In genomic region chr17:48998557-48999440, GRCh38 we compare ENCODE assay signal across 12 cellular contexts. TPM values are rescaled to one million over a fixed set of nuclear protein-coding genes. Genes with fewer than 3 reads are reported as not detected.
DNase-seq lines count a peak whose midpoint lies in the region; ATAC-seq and TF ChIP-seq lines count a peak whose summit lies in the region.
"Had no signal": no experiment of that assay in that cellular context is flagged by ENCODE, and none has a peak within 500 bp of the region (broad histone marks: within the 10 kb centered on the region; RNA-seq: fewer than 3 reads in every experiment).

No MANE protein-coding gene starts in this region.

- POLR2A ChIA-PET in activated CD4-positive, alpha-beta T cell treated with anti-CD3 and anti-CD28 coated beads for 36 hours (lab: Charles Lee), result interaction anchor here (0.7 kb wide), 1 partner anchor 321 kb away, joined by 3 read pairs; no protein-coding TSS in a partner anchor

- no peaks in the 10 kb centered on the region for H3K9me3 ChIP-seq in SJSA1 (replicated peaks)
- H3K9me3 ChIP-seq: BLaER1 treated with 17β-estradiol and CSF1 and Interleukin-3, amounts not matched to agents 10 nM and 100 nM had no signal

- H3K27me3 Mint-ChIP-seq in activated CD4-positive, alpha-beta T cell treated with anti-CD3 and anti-CD28 coated beads for 36 hours, result peaks cover 80% of the 10 kb centered on the region
- peaks cover 97% of the 10 kb centered on the region for H3K27me3 Mint-ChIP-seq in stimulated activated memory B cell treated with anti-CD40 and anti-IgM and Interleukin-4, amounts not matched to agents 10 μg/mL and 1 μg/mL and 100 μg/mL, for 72 hours

- no peak for ATAC-seq in activated CD4-positive, alpha-beta T cell treated with anti-CD3 and anti-CD28 coated beads for 36 hours
- ATAC-seq in stimulated activated memory B cell treated with anti-CD40 and anti-IgM and Interleukin-4, amounts not matched to agents 10 μg/mL and 1 μg/mL and 100 μg/mL, for 72 hours, result no peak
- ATAC-seq in HG03571 (IDR thresholded peaks at IDR 0.05; ENCODE audit: unreplicated experiment), result no peak

- TF ChIP-seq CTCF in foreskin fibroblast (IDR thresholded peaks at IDR 0.05; ENCODE audit: low read depth, low read length), result no peak

- no peak overlapping the region for H3K27ac Mint-ChIP-seq in activated CD4-positive, alpha-beta T cell treated with anti-CD3 and anti-CD28 coated beads for 36 hours
- no peak overlapping the region for H3K27ac Mint-ChIP-seq in stimulated activated memory B cell treated with anti-CD40 and anti-IgM and Interleukin-4, amounts not matched to agents 10 μg/mL and 1 μg/mL and 100 μg/mL, for 72 hours

- CTCF ChIA-PET in activated CD4-positive, alpha-beta T cell treated with anti-CD3 and anti-CD28 coated beads for 36 hours (lab: Charles Lee), result interaction anchor here (0.6 to 1.6 kb wide), 2 partner anchors 13 kb away, joined by 4 to 5 read pairs; no protein-coding TSS in a partner anchor

- peak overlapping the region; percentile 57 for H3K4me3 ChIP-seq in SJSA1
- H3K4me3 ChIP-seq in foreskin fibroblast (ENCODE audit: low read depth in 1 of 2, low read length in 2 of 2), result peak overlapping the region; percentile 61 to 62
- H3K4me3 ChIP-seq: BLaER1 treated with 17β-estradiol and CSF1 and Interleukin-3, amounts not matched to agents 10 nM and 100 nM had no signal

- H3K4me1 Mint-ChIP-seq in activated CD4-positive, alpha-beta T cell treated with anti-CD3 and anti-CD28 coated beads for 36 hours, result peaks cover 25% of the 10 kb centered on the region
- H3K4me1 Mint-ChIP-seq in stimulated activated memory B cell treated with anti-CD40 and anti-IgM and Interleukin-4, amounts not matched to agents 10 μg/mL and 1 μg/mL and 100 μg/mL, for 72 hours, result peaks cover 41% of the 10 kb centered on the region

- no peak overlapping the region for H3K27ac ChIP-seq in SJSA1
- H3K27ac ChIP-seq: BLaER1 treated with 17β-estradiol and CSF1 and Interleukin-3, amounts not matched to agents 10 nM and 100 nM had no signal

- peaks cover 47% of the 10 kb centered on the region for H3K4me1 ChIP-seq in SJSA1 (replicated peaks)

- no peaks in the 10 kb centered on the region for H3K9me3 Mint-ChIP-seq in activated CD4-positive, alpha-beta T cell treated with anti-CD3 and anti-CD28 coated beads for 36 hours (ENCODE audit: low read depth)
- H3K9me3 Mint-ChIP-seq in stimulated activated memory B cell treated with anti-CD40 and anti-IgM and Interleukin-4, amounts not matched to agents 10 μg/mL and 1 μg/mL and 100 μg/mL, for 72 hours, result no peaks in the 10 kb centered on the region

- H3K27me3 ChIP-seq in SJSA1 (replicated peaks), result peaks cover 53% of the 10 kb centered on the region

- no peak for DNase-seq in activated CD4-positive, alpha-beta T cell treated with anti-CD3 and anti-CD28 coated beads for 36 hours
- no peak for DNase-seq in activated CD4-positive, alpha-beta T cell treated with anti-CD3 and anti-CD28 coated beads for 1 hour
- peak; percentile 36 to 43 for DNase-seq in SJSA1 (ENCODE audit: low read depth in 1 of 2, low spot score in 2 of 2)
- no peak for DNase-seq in foreskin fibroblast
- DNase-seq in HuH-7.5 (ENCODE audit: low spot score), result no peak
- DNase-seq in DMS114 treated with DMSO at 0.1 percent for 48 hours (lab: John Stamatoyannopoulos, UW; ENCODE audit: unreplicated experiment), result no peak
- DNase-seq: NCI-H774, small intestine had no signal

- H3K4me3 Mint-ChIP-seq in activated CD4-positive, alpha-beta T cell treated with anti-CD3 and anti-CD28 coated beads for 36 hours, result peak overlapping the region; percentile 64
- H3K4me3 Mint-ChIP-seq in stimulated activated memory B cell treated with anti-CD40 and anti-IgM and Interleukin-4, amounts not matched to agents 10 μg/mL and 1 μg/mL and 100 μg/mL, for 72 hours, result peak overlapping the region; percentile 50

- intact Hi-C loops in activated CD4-positive, alpha-beta T cell treated with anti-CD3 and anti-CD28 coated beads for 36 hours (cut with DNase I, micrococcal nuclease), result loop anchor here (5.0 kb wide), 1 partner anchor 276 kb away; the partner anchor contains the start of genes PRAC1 (in 2 of the 2) and PRAC2 (in 2 of the 2)

- H3K36me3 ChIP-seq in SJSA1, result peaks cover 9% of the 10 kb centered on the region; the same call in 1 of the 2 replicates
- H3K36me3 ChIP-seq: BLaER1 treated with 17β-estradiol and CSF1 and Interleukin-3, amounts not matched to agents 10 nM and 100 nM had no signal

- no peaks in the 10 kb centered on the region for H3K36me3 Mint-ChIP-seq in activated CD4-positive, alpha-beta T cell treated with anti-CD3 and anti-CD28 coated beads for 36 hours (ENCODE audit: low read depth)
- no peaks in the 10 kb centered on the region for H3K36me3 Mint-ChIP-seq in stimulated activated memory B cell treated with anti-CD40 and anti-IgM and Interleukin-4, amounts not matched to agents 10 μg/mL and 1 μg/mL and 100 μg/mL, for 72 hours

RNA-seq across cellular contexts. Expression of gene IGF2BP1, which starts 1.6 kb away (rescaled TPM):
- total RNA-seq in activated CD4-positive, alpha-beta T cell treated with anti-CD3 and anti-CD28 coated beads for 36 hours, result under 1 TPM; 0.43 to 0.97 TPM
- 5.0 and 8.7 TPM in 2 replicates for total RNA-seq in SJSA1 (2014; rRNA removed; shearing (Covaris generic))

RNA-seq across cellular contexts. Expression of gene GIP, which starts 30.4 kb away (rescaled TPM):
- total RNA-seq in activated CD4-positive, alpha-beta T cell treated with anti-CD3 and anti-CD28 coated beads for 36 hours, result not detected
- total RNA-seq in SJSA1 (2014; rRNA removed; shearing (Covaris generic)), result not detected in 2 replicates
- total RNA-seq: urinary bladder had no signal

RNA-seq across cellular contexts. Expression of gene SNF8, which starts 54.2 kb away (rescaled TPM):
- total RNA-seq in activated CD4-positive, alpha-beta T cell treated with anti-CD3 and anti-CD28 coated beads for 36 hours, result 10 to 100 TPM; 59.5 to 94.0 TPM
- total RNA-seq in SJSA1 (2014; rRNA removed; shearing (Covaris generic)), result 212 and 238 TPM in 2 replicates

Comparison
In these comparisons a context has a peak if more than half of its experiments do, and no peak if none do; other contexts are left out.
1. DNase-seq: peak in SJSA1 (2 of 2); none in activated CD4-positive, alpha-beta T cell treated with anti-CD3 and anti-CD28 coated beads for 36 hours (single experiment), activated CD4-positive, alpha-beta T cell treated with anti-CD3 and anti-CD28 coated beads for 1 hour (single experiment), foreskin fibroblast (0 of 2), HuH-7.5 (single experiment) and DMS114 treated with DMSO at 0.1 percent for 48 hours (single experiment).